In the genomic region with DNA sequence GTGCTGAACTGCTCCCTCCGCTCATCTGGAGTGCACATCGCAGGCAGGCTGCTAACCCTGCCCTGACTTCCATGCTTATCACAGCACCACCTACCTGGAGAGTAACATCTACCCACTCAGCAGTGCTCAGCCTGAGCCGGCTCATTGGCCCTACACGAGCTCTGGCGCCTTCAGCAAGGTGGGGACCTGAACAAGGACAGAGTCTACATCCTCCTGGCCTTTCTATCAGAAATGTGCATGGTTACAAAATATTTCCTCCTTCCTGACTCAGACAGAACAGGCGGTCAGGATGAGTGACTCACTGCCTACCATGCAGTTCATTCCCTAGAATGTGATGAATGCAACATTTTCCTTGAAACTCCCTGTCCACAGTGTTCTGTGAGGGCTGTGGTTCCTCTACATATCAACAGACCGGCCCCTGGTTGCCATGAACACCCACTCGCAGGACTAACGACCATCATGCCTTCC, we compare ENCODE assay signal across 9 cellular contexts. TPM values are rescaled to one million over a fixed set of nuclear protein-coding genes. Genes with fewer than 3 reads are reported as not detected.
DNase-seq lines count a peak whose midpoint lies in the region; TF ChIP-seq lines count a peak whose summit lies in the region.
"Had no signal": no experiment of that assay in that cellular context is flagged by ENCODE, and none has a peak within 500 bp of the region (broad histone marks: within the 10 kb centered on the region; RNA-seq: fewer than 3 reads in every experiment).

No MANE protein-coding gene starts in this region.

- peaks cover 0 to 5% of the 10 kb centered on the region in 2 donors for H3K4me1 ChIP-seq in mucosa of rectum (ENCODE audit: control insufficient read depth in 2 of 2, insufficient read depth in 2 of 2, low read length in 2 of 2)

- H3K27me3 Mint-ChIP-seq in dendritic cell treated with granulocyte-macrophage colony-stimulating factor and Interleukin-4, amounts not matched to agents 40 ng/mL and 50 ng/mL, for 4 days = no peaks in the 10 kb centered on the region
- H3K27me3 Mint-ChIP-seq in glutamatergic neuron (ENCODE audit: unreplicated experiment) = peaks cover 7% of the 10 kb centered on the region

- no peak for TF ChIP-seq CTCF in glutamatergic neuron (IDR thresholded peaks at IDR 0.05; ENCODE audit: partially characterized antibody, unreplicated experiment)

- no peaks in the 10 kb centered on the region for H3K9me3 Mint-ChIP-seq in dendritic cell treated with granulocyte-macrophage colony-stimulating factor and Interleukin-4, amounts not matched to agents 40 ng/mL and 50 ng/mL, for 4 days
- H3K9me3 Mint-ChIP-seq in glutamatergic neuron (ENCODE audit: unreplicated experiment) = no peaks in the 10 kb centered on the region

- peak; percentile 84 for DNase-seq in AG08396 (ENCODE audit: low spot score)
- peak; percentile 61 for DNase-seq in MG63
- no peak for DNase-seq in SHP77 (lab: John Stamatoyannopoulos, UW)
- no peak for DNase-seq in glutamatergic neuron
- DNase-seq in germinal center (ENCODE audit: low spot score) = no peak
- DNase-seq in NCI-H146 treated with DMSO at 0.1 percent for 48 hours (lab: John Stamatoyannopoulos, UW; ENCODE audit: unreplicated experiment) = no peak
- DNase-seq: NCI-H187 had no signal

- peaks cover 13% of the 10 kb centered on the region for H3K36me3 Mint-ChIP-seq in dendritic cell treated with granulocyte-macrophage colony-stimulating factor and Interleukin-4, amounts not matched to agents 40 ng/mL and 50 ng/mL, for 4 days (ENCODE audit: low read depth)
- no peaks in the 10 kb centered on the region for H3K36me3 Mint-ChIP-seq in glutamatergic neuron (ENCODE audit: unreplicated experiment)

- H3K9ac ChIP-seq in mucosa of rectum (ENCODE audit: low read depth in 1 of 2, low read length in 2 of 2) = no peak overlapping the region

- no peaks in the 10 kb centered on the region for H3K27me3 ChIP-seq in MG63
- no peaks in the 10 kb centered on the region for H3K27me3 ChIP-seq in mucosa of rectum (ENCODE audit: control insufficient read depth in 2 of 2, insufficient read depth in 2 of 2, low read length in 2 of 2)

- no peaks in the 10 kb centered on the region for H3K9me3 ChIP-seq in MG63
- H3K9me3 ChIP-seq in mucosa of rectum (ENCODE audit: control insufficient read depth in 2 of 2, low read length in 2 of 2) = no peaks in the 10 kb centered on the region

- H3K4me3 ChIP-seq in MG63 = no peak overlapping the region
- H3K4me3 ChIP-seq in mucosa of rectum (ENCODE audit: low read length in 2 of 2) = no peak overlapping the region

- intact Hi-C loops in dendritic cell treated with granulocyte-macrophage colony-stimulating factor and Interleukin-4, amounts not matched to agents 40 ng/mL and 50 ng/mL, for 4 days (cut with micrococcal nuclease) = loop anchor here (2.0 to 5.0 kb wide), 2 partner anchors 23 to 286 kb away; partner anchors contain the start of gene RPS13

- H3K36me3 ChIP-seq in MG63 (no peaks in the 10 kb centered on the region), mucosa of rectum (ENCODE audit: control insufficient read depth in 2 of 2, insufficient read depth in 2 of 2, low read length in 2 of 2) (peaks cover 22 to 27% of the 10 kb centered on the region in 2 donors)

- H3K4me3 Mint-ChIP-seq in dendritic cell treated with granulocyte-macrophage colony-stimulating factor and Interleukin-4, amounts not matched to agents 40 ng/mL and 50 ng/mL, for 4 days = peak overlapping the region; percentile 13
- no peak overlapping the region for H3K4me3 Mint-ChIP-seq in glutamatergic neuron (ENCODE audit: unreplicated experiment)

- peak overlapping the region; percentile 28 to 44 for H3K27ac ChIP-seq in mucosa of rectum (ENCODE audit: low read depth in 2 of 2, low read length in 2 of 2)

- peak overlapping the region; percentile 99 for H3K27ac Mint-ChIP-seq in dendritic cell treated with granulocyte-macrophage colony-stimulating factor and Interleukin-4, amounts not matched to agents 40 ng/mL and 50 ng/mL, for 4 days
- no peak overlapping the region for H3K27ac Mint-ChIP-seq in glutamatergic neuron (ENCODE audit: unreplicated experiment)

- peaks cover 78% of the 10 kb centered on the region for H3K4me1 Mint-ChIP-seq in dendritic cell treated with granulocyte-macrophage colony-stimulating factor and Interleukin-4, amounts not matched to agents 40 ng/mL and 50 ng/mL, for 4 days (ENCODE audit: low read depth)
- peaks cover 1% of the 10 kb centered on the region for H3K4me1 Mint-ChIP-seq in glutamatergic neuron (ENCODE audit: low read depth, unreplicated experiment)

RNA-seq across cellular contexts. Expression of gene C11orf58, which starts 53.1 kb away (rescaled TPM):
- 165 and 220 TPM in 2 replicates for total RNA-seq in MG63 (2014; rRNA removed; shearing (Covaris generic); ENCODE audit: low replicate concordance)
- 169 TPM for total RNA-seq in glutamatergic neuron (ENCODE audit: unreplicated experiment)

Comparison
In these comparisons a context has a peak if more than half of its experiments do, and no peak if none do; other contexts are left out.
1. DNase-seq: peak in AG08396 (single experiment) and MG63 (single experiment); none in SHP77 (0 of 2), glutamatergic neuron (single experiment), germinal center (single experiment) and NCI-H146 treated with DMSO at 0.1 percent for 48 hours (single experiment).